24 cellular contexts compared by ENCODE assay signal in the genomic region with DNA sequence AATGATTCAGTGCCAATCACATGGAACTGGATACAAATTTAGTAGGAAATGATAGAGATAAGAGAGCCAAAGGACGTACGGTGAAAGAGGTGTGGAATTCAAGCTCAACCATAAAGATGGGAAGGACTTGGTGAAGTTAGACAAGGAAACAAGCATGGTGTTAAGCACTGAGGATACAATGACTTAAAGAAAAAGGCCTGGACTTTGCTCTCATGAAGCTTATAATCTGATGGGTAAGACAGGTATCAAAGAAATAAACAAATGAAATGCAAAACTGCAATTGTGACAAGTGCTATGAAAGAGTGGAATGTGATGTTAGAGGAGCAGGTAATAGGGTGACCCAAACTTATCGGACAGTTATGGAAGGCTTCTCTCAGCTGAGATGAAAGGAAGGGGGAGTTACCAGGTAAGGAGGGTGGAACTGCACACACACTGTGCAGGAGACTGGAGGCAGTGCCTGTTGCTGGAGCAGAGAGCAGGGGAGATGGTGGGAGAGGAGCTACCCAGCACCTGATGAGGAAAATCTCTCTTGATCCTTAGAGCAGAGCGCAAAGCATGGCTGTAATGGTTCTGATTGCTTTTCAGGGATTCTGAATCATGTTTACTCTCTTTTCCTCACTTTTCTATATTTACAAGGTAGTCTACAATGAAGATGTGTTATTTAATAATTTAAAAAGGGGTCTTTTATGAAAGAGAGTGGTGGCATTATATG.
DNase-seq lines count a peak whose midpoint lies in the region; ATAC-seq and TF ChIP-seq lines count a peak whose summit lies in the region.
"Had no signal": no experiment of that assay in that cellular context is flagged by ENCODE, and none has a peak within 500 bp of the region (broad histone marks: within the 10 kb centered on the region; RNA-seq: fewer than 3 reads in every experiment).

No MANE protein-coding gene starts in this region.

- H3K36me3 ChIP-seq in OCI-LY1 (ENCODE audit: insufficient read depth, low read length) (no peaks in the 10 kb centered on the region), neural progenitor cell (no peaks in the 10 kb centered on the region)
- H3K36me3 ChIP-seq: esophagus muscularis mucosa, left lung, ovary, spleen, thyroid gland had no signal

- peaks cover 6% of the 10 kb centered on the region for H3K27me3 Mint-ChIP-seq in activated T-cell treated with anti-CD3 and anti-CD28 coated beads, Interleukin-2, amount 50 U/mL, for 72 hours (ENCODE audit: low read depth)
- H3K27me3 Mint-ChIP-seq in activated naive CD8-positive, alpha-beta T cell treated with anti-CD3 and anti-CD28 coated beads for 36 hours: peaks cover 10% of the 10 kb centered on the region
- no peaks in the 10 kb centered on the region for H3K27me3 Mint-ChIP-seq in neural progenitor cell (ENCODE audit: insufficient read depth, low read depth)

- no peak for DNase-seq in activated T-cell treated with anti-CD3 and anti-CD28 coated beads, Interleukin-2, amount 50 U/mL, for 72 hours
- DNase-seq in activated T-cell treated with anti-CD3 and anti-CD28 coated beads for 4 hours (no peak), neural progenitor cell (ENCODE audit: low spot score) (no peak), NCI-H2171 treated with DMSO at 0.1 percent for 48 hours (lab: John Stamatoyannopoulos, UW) (no peak), NCI-H187 treated with DMSO at 0.1 percent for 48 hours (lab: John Stamatoyannopoulos, UW) (no peak), SW 1271 (lab: John Stamatoyannopoulos, UW) (no peak)
- no peak for DNase-seq in activated naive CD8-positive, alpha-beta T cell treated with anti-CD3 and anti-CD28 coated beads for 36 hours
- DNase-seq: ACHN; activated T-cell treated with anti-CD3 and anti-CD28 coated beads, Interleukin-2, amount 50 U/mL, for 4 hours; Caco-2; DMS79; effector memory CD8-positive, alpha-beta T cell; H7; left lung; retina; RPMI8226; spleen; stimulated activated CD4-positive, alpha-beta T cell treated with anti-CD3 and anti-CD28 coated beads, Interleukin-2, amount 100 ng/mL, for 48 hours; thyroid gland had no signal

- H3K27ac Mint-ChIP-seq in activated T-cell treated with anti-CD3 and anti-CD28 coated beads, Interleukin-2, amount 50 U/mL, for 72 hours: peak overlapping the region; percentile 95
- peak overlapping the region; percentile 0 for H3K27ac Mint-ChIP-seq in activated naive CD8-positive, alpha-beta T cell treated with anti-CD3 and anti-CD28 coated beads for 36 hours
- no peak overlapping the region for H3K27ac Mint-ChIP-seq in neural progenitor cell
- H3K27ac Mint-ChIP-seq: naive thymus-derived CD8-positive, alpha-beta T cell; stimulated activated memory B cell treated with anti-CD40 and anti-IgM and Interleukin-4, amounts not matched to agents 10 μg/mL and 1 μg/mL and 100 μg/mL, for 72 hours had no signal

- peaks cover 3% of the 10 kb centered on the region in 2 donors for H3K36me3 Mint-ChIP-seq in activated T-cell treated with anti-CD3 and anti-CD28 coated beads, Interleukin-2, amount 50 U/mL, for 72 hours (ENCODE audit: insufficient read depth in 2 of 2)
- H3K36me3 Mint-ChIP-seq in activated naive CD8-positive, alpha-beta T cell treated with anti-CD3 and anti-CD28 coated beads for 36 hours: no peaks in the 10 kb centered on the region
- no peaks in the 10 kb centered on the region for H3K36me3 Mint-ChIP-seq in neural progenitor cell
- H3K36me3 Mint-ChIP-seq: naive thymus-derived CD8-positive, alpha-beta T cell; stimulated activated memory B cell treated with anti-CD40 and anti-IgM and Interleukin-4, amounts not matched to agents 10 μg/mL and 1 μg/mL and 100 μg/mL, for 72 hours had no signal

- no peak for ATAC-seq in activated T-cell treated with anti-CD3 and anti-CD28 coated beads, Interleukin-2, amount 50 U/mL, for 72 hours (replicated peaks in 1 of 2)
- ATAC-seq: naive thymus-derived CD8-positive, alpha-beta T cell; stimulated activated memory B cell treated with anti-CD40 and anti-IgM and Interleukin-4, amounts not matched to agents 10 μg/mL and 1 μg/mL and 100 μg/mL, for 72 hours had no signal

- peaks cover 0 to 3% of the 10 kb centered on the region in 2 donors for H3K9me3 Mint-ChIP-seq in activated T-cell treated with anti-CD3 and anti-CD28 coated beads, Interleukin-2, amount 50 U/mL, for 72 hours
- no peaks in the 10 kb centered on the region for H3K9me3 Mint-ChIP-seq in activated naive CD8-positive, alpha-beta T cell treated with anti-CD3 and anti-CD28 coated beads for 36 hours
- H3K9me3 Mint-ChIP-seq in neural progenitor cell: no peaks in the 10 kb centered on the region
- H3K9me3 Mint-ChIP-seq: activated T-cell treated with anti-CD3 and anti-CD28 coated beads, Interleukin-2, amount 50 U/mL, for 4 hours; effector memory CD8-positive, alpha-beta T cell; naive thymus-derived CD8-positive, alpha-beta T cell; stimulated activated memory B cell treated with anti-CD40 and anti-IgM and Interleukin-4, amounts not matched to agents 10 μg/mL and 1 μg/mL and 100 μg/mL, for 72 hours had no signal

- no peak overlapping the region for H2AFZ ChIP-seq in OCI-LY1 (ENCODE audit: low read length)
- peak overlapping the region; percentile 15 for H2AFZ ChIP-seq in neural progenitor cell (replicated peaks)

- H3K27me3 ChIP-seq in OCI-LY1 (ENCODE audit: insufficient read depth, low read length): no peaks in the 10 kb centered on the region
- H3K27me3 ChIP-seq in neural progenitor cell: no peaks in the 10 kb centered on the region
- H3K27me3 ChIP-seq: left lung, ovary, spleen, thyroid gland had no signal

- peaks cover 86% of the 10 kb centered on the region for H3K4me1 Mint-ChIP-seq in activated T-cell treated with anti-CD3 and anti-CD28 coated beads, Interleukin-2, amount 50 U/mL, for 72 hours (ENCODE audit: low read depth)
- peaks cover 20% of the 10 kb centered on the region for H3K4me1 Mint-ChIP-seq in activated naive CD8-positive, alpha-beta T cell treated with anti-CD3 and anti-CD28 coated beads for 36 hours
- peaks cover 13% of the 10 kb centered on the region for H3K4me1 Mint-ChIP-seq in neural progenitor cell
- H3K4me1 Mint-ChIP-seq: stimulated activated memory B cell treated with anti-CD40 and anti-IgM and Interleukin-4, amounts not matched to agents 10 μg/mL and 1 μg/mL and 100 μg/mL, for 72 hours had no signal

- peaks cover 3% of the 10 kb centered on the region; the same call in 1 of the 2 replicates for H3F3A ChIP-seq in OCI-LY1 (ENCODE audit: insufficient read depth, low read length)
- no peaks in the 10 kb centered on the region for H3F3A ChIP-seq in neural progenitor cell (ENCODE audit: low read depth)

- no peaks in the 10 kb centered on the region for H3K9me2 ChIP-seq in OCI-LY1 (ENCODE audit: low read depth, low read length)

- H3K4me3 ChIP-seq in OCI-LY1 (ENCODE audit: low read depth, low read length, poor library complexity, severe bottlenecking) (no peak overlapping the region), neural progenitor cell (no peak overlapping the region)
- H3K4me3 ChIP-seq: esophagus muscularis mucosa, left lung, ovary, spleen, thyroid gland had no signal

- H3K9me3 ChIP-seq in OCI-LY1 (ENCODE audit: low read length) (no peaks in the 10 kb centered on the region), neural progenitor cell (ENCODE audit: low read depth) (no peaks in the 10 kb centered on the region)
- H3K9me3 ChIP-seq: Caco-2, esophagus muscularis mucosa, left lung, ovary, spleen, thyroid gland had no signal

- H3K9ac ChIP-seq in OCI-LY1 (ENCODE audit: low read length) (peak overlapping the region; percentile 50; the same call in 1 of the 2 replicates), neural progenitor cell (no peak overlapping the region)

- H4K20me1 ChIP-seq in OCI-LY1 (ENCODE audit: insufficient read depth, low read length) (no peaks in the 10 kb centered on the region), neural progenitor cell (ENCODE audit: low read depth) (no peaks in the 10 kb centered on the region)

- H3K27ac ChIP-seq in OCI-LY1 (ENCODE audit: low read depth, low read length, poor library complexity, severe bottlenecking) (peak overlapping the region; percentile 100), neural progenitor cell (no peak overlapping the region)
- H3K27ac ChIP-seq: esophagus muscularis mucosa, left lung, ovary, spleen, thyroid gland had no signal

- H3K4me1 ChIP-seq in OCI-LY1 (ENCODE audit: insufficient read depth, low read length, severe bottlenecking) (peaks cover 83% of the 10 kb centered on the region), neural progenitor cell (no peaks in the 10 kb centered on the region)
- H3K4me1 ChIP-seq: Caco-2, esophagus muscularis mucosa, left lung, thyroid gland had no signal

- H3K79me2 ChIP-seq in OCI-LY1 (ENCODE audit: insufficient read depth, low read length): no peaks in the 10 kb centered on the region
- H3K79me2 ChIP-seq in neural progenitor cell (ENCODE audit: low read depth): no peaks in the 10 kb centered on the region

- TF ChIP-seq CTCF in OCI-LY1 (IDR thresholded peaks at IDR 0.05; ENCODE audit: low read length) (no peak), neural progenitor cell (IDR thresholded peaks at IDR 0.05) (no peak)

- peak overlapping the region; percentile 43; the same call in 1 of the 2 replicates for H3K4me2 ChIP-seq in OCI-LY1 (ENCODE audit: low read length)
- H3K4me2 ChIP-seq in neural progenitor cell: no peak overlapping the region

- H3K4me3 Mint-ChIP-seq in activated T-cell treated with anti-CD3 and anti-CD28 coated beads, Interleukin-2, amount 50 U/mL, for 72 hours: peak overlapping the region; percentile 52 to 81
- H3K4me3 Mint-ChIP-seq in activated naive CD8-positive, alpha-beta T cell treated with anti-CD3 and anti-CD28 coated beads for 36 hours: no peak overlapping the region
- no peak overlapping the region for H3K4me3 Mint-ChIP-seq in neural progenitor cell
- H3K4me3 Mint-ChIP-seq: activated T-cell treated with anti-CD3 and anti-CD28 coated beads, Interleukin-2, amount 50 U/mL, for 4 hours; effector memory CD8-positive, alpha-beta T cell; naive thymus-derived CD8-positive, alpha-beta T cell; stimulated activated memory B cell treated with anti-CD40 and anti-IgM and Interleukin-4, amounts not matched to agents 10 μg/mL and 1 μg/mL and 100 μg/mL, for 72 hours had no signal

Comparison
In these comparisons a context has a peak if more than half of its experiments do, and no peak if none do; other contexts are left out.
1. H3K4me3 Mint-ChIP-seq: peak in activated T-cell treated with anti-CD3 and anti-CD28 coated beads, Interleukin-2, amount 50 U/mL, for 72 hours (2 of 2); none in activated naive CD8-positive, alpha-beta T cell treated with anti-CD3 and anti-CD28 coated beads for 36 hours (single experiment) and neural progenitor cell (single experiment).